ENCODE assay signal across 8 cellular contexts in genomic region chr12:32106153-32106516, GRCh38. TPM values are rescaled to one million over a fixed set of nuclear protein-coding genes. Genes with fewer than 3 reads are reported as not detected.
DNase-seq lines count a peak whose midpoint lies in the region; TF ChIP-seq lines count a peak whose summit lies in the region.

No MANE protein-coding gene starts in this region.

- H2AFZ ChIP-seq in neural progenitor cell (replicated peaks): peak overlapping the region; percentile 85

- H3K4me1 ChIP-seq in endodermal cell (ENCODE audit: control insufficient read depth, insufficient read depth, low read length) (peaks cover 5% of the 10 kb centered on the region), neural progenitor cell (peaks cover 37% of the 10 kb centered on the region)

- H3K4me3 Mint-ChIP-seq in endodermal cell (peak overlapping the region; percentile 97), neural progenitor cell (peak overlapping the region; percentile 94)

- H3K4me2 ChIP-seq in neural progenitor cell: peak overlapping the region; percentile 88

- no peaks in the 10 kb centered on the region for H3K9me3 Mint-ChIP-seq in endodermal cell
- peaks cover 3% of the 10 kb centered on the region for H3K9me3 Mint-ChIP-seq in neural progenitor cell

- H3K9ac ChIP-seq in endodermal cell (ENCODE audit: extremely low read depth, low read length, poor library complexity, severe bottlenecking): peak overlapping the region; percentile 55
- H3K9ac ChIP-seq in neural progenitor cell: no peak overlapping the region

- H3K4me3 ChIP-seq in GM12864 (ENCODE audit: low read depth, low read length): peak overlapping the region; percentile 98
- peak overlapping the region; percentile 35 for H3K4me3 ChIP-seq in NB4 (ENCODE audit: low read depth, low read length)
- H3K4me3 ChIP-seq in endodermal cell (ENCODE audit: low read length): peak overlapping the region; percentile 90
- peak overlapping the region; percentile 84 for H3K4me3 ChIP-seq in neural progenitor cell

- H3K27ac Mint-ChIP-seq in endodermal cell (peak overlapping the region; percentile 71), neural progenitor cell (peak overlapping the region; percentile 95)

- TF ChIP-seq POLR2A in NB4 (IDR thresholded peaks at IDR 0.05; ENCODE audit: extremely low read depth, insufficient read length): no peak

- peaks cover 27% of the 10 kb centered on the region for H4K20me1 ChIP-seq in neural progenitor cell (ENCODE audit: low read depth)

- WGBS in endodermal cell (ENCODE audit: insufficient coverage in 1 of 2, insufficient read length in 1 of 2), 2 experiments: 14 to 18% methylated on average over 18 to 23 of the region's 23 CpGs

- H3K36me3 ChIP-seq in endodermal cell (ENCODE audit: control insufficient read depth, insufficient read depth, low read length) (peaks cover 8% of the 10 kb centered on the region), neural progenitor cell (no peaks in the 10 kb centered on the region)

- H3K27me3 Mint-ChIP-seq in endodermal cell (ENCODE audit: insufficient read depth): no peaks in the 10 kb centered on the region
- peaks cover 2% of the 10 kb centered on the region for H3K27me3 Mint-ChIP-seq in neural progenitor cell (ENCODE audit: insufficient read depth, low read depth)

- TF ChIP-seq CTCF in GM12864 (IDR thresholded peaks at IDR 0.05; ENCODE audit: low read depth, low read length, missing control alignments): no peak
- TF ChIP-seq CTCF in NB4 (IDR thresholded peaks at IDR 0.05; ENCODE audit: low read depth, low read length): no peak
- no peak for TF ChIP-seq CTCF in endodermal cell (conservative IDR thresholded peaks at IDR 0.05)
- no peak for TF ChIP-seq CTCF in neural progenitor cell (IDR thresholded peaks at IDR 0.05)

- no peak for DNase-seq in GM12864 (ENCODE audit: low read depth)
- no peak for DNase-seq in NB4 (ENCODE audit: low read depth)
- DNase-seq in endodermal cell: no peak
- DNase-seq in neural progenitor cell (ENCODE audit: low spot score): no peak
- no peak for DNase-seq in foreskin melanocyte
- no peak for DNase-seq in NCI-H1092 (lab: John Stamatoyannopoulos, UW)
- DNase-seq in amniotic stem cell (lab: John Stamatoyannopoulos, UW): no peak
- no peak for DNase-seq in AML-193 (lab: John Stamatoyannopoulos, UW)

- H3K27ac ChIP-seq in endodermal cell (ENCODE audit: low read depth, low read length) (peak overlapping the region; percentile 85), neural progenitor cell (peak overlapping the region; percentile 86)

- H3K4me1 Mint-ChIP-seq in endodermal cell (peaks cover 33% of the 10 kb centered on the region), neural progenitor cell (peaks cover 31% of the 10 kb centered on the region)

- H3K79me2 ChIP-seq in neural progenitor cell (ENCODE audit: low read depth): peaks cover 41% of the 10 kb centered on the region

- H3K9me3 ChIP-seq in endodermal cell (ENCODE audit: control insufficient read depth, low read length) (no peaks in the 10 kb centered on the region), neural progenitor cell (ENCODE audit: low read depth) (no peaks in the 10 kb centered on the region)

- H3K27me3 ChIP-seq in endodermal cell (ENCODE audit: control insufficient read depth, insufficient read depth, low read length, poor library complexity, severe bottlenecking) (no peaks in the 10 kb centered on the region), neural progenitor cell (no peaks in the 10 kb centered on the region)

- peaks cover 41% of the 10 kb centered on the region for H3F3A ChIP-seq in neural progenitor cell (ENCODE audit: low read depth)

- H3K36me3 Mint-ChIP-seq in endodermal cell (ENCODE audit: low read depth) (no peaks in the 10 kb centered on the region), neural progenitor cell (peaks cover 4% of the 10 kb centered on the region)

RNA-seq across cellular contexts. Expression of gene BICD1, which starts 0.5 kb away (rescaled TPM):
- total RNA-seq in endodermal cell (100 to 1,000 TPM in 1 of 2 donors, 10 to 100 TPM in 1; 56.0 to 101 TPM), neural progenitor cell (ENCODE audit: low replicate concordance) (20.3 and 23.6 TPM in 2 replicates)
- 24.8 TPM for polyA plus RNA-seq in endodermal cell (2013, experiment 1 of 2)
- 21.9 TPM for polyA plus RNA-seq in endodermal cell (2013, experiment 2 of 2)

Comparison
In these comparisons a context has a peak if more than half of its experiments do, and no peak if none do; other contexts are left out.
1. H3K4me3 ChIP-seq: peak in every context shown above with its lines; median percentile 98 in GM12864; 90 in endodermal cell; 84 in neural progenitor cell; 35 in NB4.